8 cellular contexts compared by ENCODE assay signal in genomic region chr6:6712258-6712978, GRCh38.
DNase-seq lines count a peak whose midpoint lies in the region; ATAC-seq lines count a peak whose summit lies in the region.

No MANE protein-coding gene starts in this region.

- H3K27me3 ChIP-seq in esophagus (ENCODE audit: control insufficient read depth in 1 of 2, insufficient read depth in 2 of 2, low read length in 2 of 2), result no peaks in the 10 kb centered on the region

- no peaks in the 10 kb centered on the region for H3K36me3 Mint-ChIP-seq in activated CD8-positive, alpha-beta memory T cell treated with anti-CD3 and anti-CD28 coated beads, Interleukin-2, amount 10 ng/mL, durations not matched to agents 7 days and 5 days

- CTCF ChIA-PET in activated CD8-positive, alpha-beta memory T cell treated with anti-CD3 and anti-CD28 coated beads, Interleukin-2, amount 10 ng/mL, durations not matched to agents 7 days and 5 days (lab: Charles Lee), result interaction anchor here (1.4 to 2.2 kb wide), 2 partner anchors 11 to 16 kb away, joined by 4 to 9 read pairs; no protein-coding TSS in a partner anchor

- no peaks in the 10 kb centered on the region for H3K9me3 ChIP-seq in esophagus (ENCODE audit: control insufficient read depth in 2 of 2, insufficient read depth in 1 of 2, low read depth in 1 of 2, low read length in 1 of 2)

- no peak for DNase-seq in activated CD8-positive, alpha-beta memory T cell treated with anti-CD3 and anti-CD28 coated beads, Interleukin-2, amount 10 ng/mL, durations not matched to agents 7 days and 5 days
- DNase-seq in activated CD8-positive, alpha-beta memory T cell treated with anti-CD3 and anti-CD28 coated beads for 24 hours, result no peak
- peak; percentile 87 to 97 for DNase-seq in NOMO-1 (lab: John Stamatoyannopoulos, UW; ENCODE audit: unreplicated experiment in 2 of 2)
- peak; percentile 88 for DNase-seq in renal cortical epithelial cell (ENCODE audit: low read depth)
- no peak for DNase-seq in DMS53 treated with DMSO at 0.1 percent for 48 hours (lab: John Stamatoyannopoulos, UW; ENCODE audit: unreplicated experiment)
- DNase-seq in NCI-H1048 (lab: John Stamatoyannopoulos, UW), result no peak
- DNase-seq in NCI-H345 (lab: John Stamatoyannopoulos, UW), result no peak

- H3K36me3 ChIP-seq in esophagus (ENCODE audit: control insufficient read depth in 2 of 2, insufficient read depth in 2 of 2, low read length in 1 of 2), result peaks cover 0 to 2% of the 10 kb centered on the region in 2 donors

- peak overlapping the region; percentile 9 for H3K4me3 Mint-ChIP-seq in activated CD8-positive, alpha-beta memory T cell treated with anti-CD3 and anti-CD28 coated beads, Interleukin-2, amount 10 ng/mL, durations not matched to agents 7 days and 5 days

- no peak for ATAC-seq in activated CD8-positive, alpha-beta memory T cell treated with anti-CD3 and anti-CD28 coated beads, Interleukin-2, amount 10 ng/mL, durations not matched to agents 7 days and 5 days

- no peaks in the 10 kb centered on the region for H3K9me3 Mint-ChIP-seq in activated CD8-positive, alpha-beta memory T cell treated with anti-CD3 and anti-CD28 coated beads, Interleukin-2, amount 10 ng/mL, durations not matched to agents 7 days and 5 days (ENCODE audit: low read depth)

- peaks cover 45% of the 10 kb centered on the region for H3K27me3 Mint-ChIP-seq in activated CD8-positive, alpha-beta memory T cell treated with anti-CD3 and anti-CD28 coated beads, Interleukin-2, amount 10 ng/mL, durations not matched to agents 7 days and 5 days

- WGBS in esophagus, 2 donors, result 32 to 33% methylated on average over 15 of the region's 15 CpGs

- peaks cover 28% of the 10 kb centered on the region for H3K4me1 Mint-ChIP-seq in activated CD8-positive, alpha-beta memory T cell treated with anti-CD3 and anti-CD28 coated beads, Interleukin-2, amount 10 ng/mL, durations not matched to agents 7 days and 5 days

- H3K4me3 ChIP-seq in esophagus (ENCODE audit: low read depth in 1 of 2, low read length in 2 of 2), result no peak overlapping the region

- H3K27ac ChIP-seq in esophagus (ENCODE audit: low read depth in 2 of 2, low read length in 1 of 2), result peak overlapping the region; percentile 89 to 94

- peaks cover 0 to 25% of the 10 kb centered on the region in 2 donors for H3K4me1 ChIP-seq in esophagus (ENCODE audit: control insufficient read depth in 2 of 2, insufficient read depth in 2 of 2, low read length in 1 of 2)

- no peak overlapping the region for H3K27ac Mint-ChIP-seq in activated CD8-positive, alpha-beta memory T cell treated with anti-CD3 and anti-CD28 coated beads, Interleukin-2, amount 10 ng/mL, durations not matched to agents 7 days and 5 days

Comparison
In these comparisons a context has a peak if more than half of its experiments do, and no peak if none do; other contexts are left out.
1. DNase-seq: peak in NOMO-1 (2 of 2) and renal cortical epithelial cell (single experiment); none in activated CD8-positive, alpha-beta memory T cell treated with anti-CD3 and anti-CD28 coated beads, Interleukin-2, amount 10 ng/mL, durations not matched to agents 7 days and 5 days (single experiment), activated CD8-positive, alpha-beta memory T cell treated with anti-CD3 and anti-CD28 coated beads for 24 hours (single experiment), DMS53 treated with DMSO at 0.1 percent for 48 hours (single experiment), NCI-H1048 (single experiment) and NCI-H345 (single experiment).